Comparison of ENCODE assay signal across 8 cellular contexts in the genomic region with DNA sequence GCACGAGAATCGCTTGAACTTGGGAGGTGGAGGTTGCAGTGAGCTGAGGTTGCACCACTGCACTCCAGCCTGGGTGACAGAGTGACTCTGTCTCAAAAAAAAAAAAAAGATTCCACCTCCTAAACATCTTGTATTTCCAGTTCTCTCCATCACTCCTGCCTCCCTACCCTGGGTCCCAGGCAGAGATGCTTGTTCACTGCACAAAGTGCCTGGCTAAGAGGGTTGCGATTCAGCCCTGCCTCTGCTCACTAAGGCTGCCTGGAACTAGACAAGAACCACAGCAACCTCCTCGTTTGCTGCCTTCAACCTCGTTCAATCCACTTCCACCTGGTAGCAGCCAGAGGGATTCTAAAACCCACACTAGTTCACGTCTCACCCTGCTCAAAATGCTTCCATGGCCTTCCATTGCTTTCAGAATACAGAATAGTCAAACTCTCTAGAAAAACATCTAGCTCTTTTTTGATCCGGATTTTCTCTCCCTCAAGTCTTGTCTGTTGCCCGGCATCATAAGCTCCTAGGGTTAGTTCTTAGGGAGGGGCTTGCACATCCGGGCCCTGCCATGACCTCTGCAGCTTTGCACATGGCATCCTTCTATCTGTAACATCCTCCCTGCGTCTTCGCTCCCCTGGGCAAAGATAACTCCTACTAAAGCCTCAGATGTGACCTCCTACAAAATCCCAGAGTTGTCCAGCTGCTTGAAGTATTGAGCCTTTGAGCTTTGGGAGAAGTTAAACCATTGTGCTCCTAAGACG. TPM values are rescaled to one million over a fixed set of nuclear protein-coding genes. Genes with fewer than 3 reads are reported as not detected.
DNase-seq lines count a peak whose midpoint lies in the region; ATAC-seq and TF ChIP-seq lines count a peak whose summit lies in the region.

No MANE protein-coding gene starts in this region.

- no peak overlapping the region for H3K9ac ChIP-seq in colonic mucosa (ENCODE audit: low read depth in 2 of 2, low read length in 2 of 2)
- H3K9ac ChIP-seq in smooth muscle cell (ENCODE audit: low read depth): no peak overlapping the region

- H3K27me3 ChIP-seq in colonic mucosa (no peaks in the 10 kb centered on the region), smooth muscle cell (ENCODE audit: low read depth) (no peaks in the 10 kb centered on the region)

- H3K4me3 ChIP-seq in colonic mucosa (peak overlapping the region; percentile 46), smooth muscle cell (no peak overlapping the region)

- H3K27me3 Mint-ChIP-seq in activated T-cell treated with anti-CD3 and anti-CD28 coated beads, Interleukin-2, amount 50 U/mL, for 4 hours (ENCODE audit: low read depth): no peaks in the 10 kb centered on the region

- H4K20me1 ChIP-seq in smooth muscle cell (ENCODE audit: low read depth): no peaks in the 10 kb centered on the region

- H2AFZ ChIP-seq in smooth muscle cell (ENCODE audit: low read depth): no peak overlapping the region

- H3K27ac ChIP-seq in colonic mucosa (no peak overlapping the region), smooth muscle cell (ENCODE audit: low read depth) (no peak overlapping the region)

- intact Hi-C loops in colonic mucosa (cut with DNase I): no loop called here

- DNase-seq in activated T-cell treated with anti-CD3 and anti-CD28 coated beads, Interleukin-2, amount 50 U/mL, for 4 hours: no peak
- DNase-seq in activated T-cell treated with anti-CD3 and anti-CD28 coated beads, Interleukin-2, amount 50 U/mL, for 1 hour: no peak
- DNase-seq in NCI-H82 (lab: John Stamatoyannopoulos, UW) (peak; percentile 90), colonic mucosa (no peak), smooth muscle cell (lab: John Stamatoyannopoulos, UW; ENCODE audit: unreplicated experiment) (no peak), iPS-NIHi11 (ENCODE audit: low spot score) (no peak), germinal center (ENCODE audit: low spot score) (no peak)
- DNase-seq in effector CD8-positive, alpha-beta T cell (lab: John Stamatoyannopoulos, UW): no peak

- H3K9me3 ChIP-seq in colonic mucosa (no peaks in the 10 kb centered on the region), smooth muscle cell (replicated peaks; ENCODE audit: low read depth) (no peaks in the 10 kb centered on the region)

- H3K4me3 Mint-ChIP-seq in activated T-cell treated with anti-CD3 and anti-CD28 coated beads, Interleukin-2, amount 50 U/mL, for 4 hours: peak overlapping the region; percentile 89

- H3K4me1 ChIP-seq in colonic mucosa (peaks cover 3% of the 10 kb centered on the region), smooth muscle cell (ENCODE audit: low read depth) (peaks cover 20% of the 10 kb centered on the region)

- WGBS in smooth muscle cell (ENCODE audit: low lambda C conversion rate): 85% methylated on average over 12 of the region's 12 CpGs

- H3K36me3 Mint-ChIP-seq in activated T-cell treated with anti-CD3 and anti-CD28 coated beads, Interleukin-2, amount 50 U/mL, for 4 hours (ENCODE audit: insufficient read depth): peaks cover 11% of the 10 kb centered on the region

- peaks cover 11% of the 10 kb centered on the region for H3K4me1 Mint-ChIP-seq in activated T-cell treated with anti-CD3 and anti-CD28 coated beads, Interleukin-2, amount 50 U/mL, for 4 hours (ENCODE audit: low read depth)

- H3K9me3 Mint-ChIP-seq in activated T-cell treated with anti-CD3 and anti-CD28 coated beads, Interleukin-2, amount 50 U/mL, for 4 hours: no peaks in the 10 kb centered on the region

- H3F3A ChIP-seq in smooth muscle cell (ENCODE audit: low read depth): peaks cover 3% of the 10 kb centered on the region

- H3K79me2 ChIP-seq in smooth muscle cell (ENCODE audit: low read depth): no peaks in the 10 kb centered on the region

- H3K4me2 ChIP-seq in smooth muscle cell: peak overlapping the region; percentile 89

- H3K36me3 ChIP-seq in colonic mucosa (no peaks in the 10 kb centered on the region), smooth muscle cell (ENCODE audit: low read depth) (no peaks in the 10 kb centered on the region)

- no peak for ATAC-seq in activated T-cell treated with anti-CD3 and anti-CD28 coated beads, Interleukin-2, amount 50 U/mL, for 4 hours

- no peak for TF ChIP-seq CTCF in colonic mucosa (IDR thresholded peaks at IDR 0.05)
- TF ChIP-seq CTCF in smooth muscle cell (IDR thresholded peaks at IDR 0.05; ENCODE audit: borderline replicate concordance, insufficient read depth, poor library complexity, severe bottlenecking): no peak

RNA-seq across cellular contexts. Expression of gene MCM2, which starts 1.0 kb away (rescaled TPM):
- 100 to 1,000 TPM; 284 to 362 (median 320) TPM for total RNA-seq in activated T-cell treated with anti-CD3 and anti-CD28 coated beads, Interleukin-2, amount 50 U/mL, for 4 hours
- total RNA-seq in colonic mucosa: 10 to 100 TPM; 14.7 to 93.0 TPM
- 16.4 and 18.0 TPM in 2 replicates for total RNA-seq in smooth muscle cell
- 16.3 and 16.6 TPM in 2 replicates for polyA plus RNA-seq in smooth muscle cell

RNA-seq across cellular contexts. Expression of gene TPRA1, which starts 6.7 kb away (rescaled TPM):
- 10 to 100 TPM; 37.8 to 39.2 (median 38.9) TPM for total RNA-seq in activated T-cell treated with anti-CD3 and anti-CD28 coated beads, Interleukin-2, amount 50 U/mL, for 4 hours
- 10 to 100 TPM; 23.4 to 38.0 TPM for total RNA-seq in colonic mucosa
- total RNA-seq in smooth muscle cell: 21.6 and 25.9 TPM in 2 replicates
- 33.0 and 43.5 TPM in 2 replicates for polyA plus RNA-seq in smooth muscle cell

RNA-seq across cellular contexts. Expression of gene PODXL2, which starts 31.8 kb away (rescaled TPM):
- 1 to 10 TPM; 3.4 to 5.9 (median 4.3) TPM for total RNA-seq in activated T-cell treated with anti-CD3 and anti-CD28 coated beads, Interleukin-2, amount 50 U/mL, for 4 hours
- 10 to 100 TPM; 12.1 to 19.0 TPM for total RNA-seq in colonic mucosa
- 4.1 and 4.2 TPM in 2 replicates for total RNA-seq in smooth muscle cell
- 6.0 and 9.7 TPM in 2 replicates for polyA plus RNA-seq in smooth muscle cell
